Comparison of ENCODE assay signal across 1 cellular context in the genomic region with DNA sequence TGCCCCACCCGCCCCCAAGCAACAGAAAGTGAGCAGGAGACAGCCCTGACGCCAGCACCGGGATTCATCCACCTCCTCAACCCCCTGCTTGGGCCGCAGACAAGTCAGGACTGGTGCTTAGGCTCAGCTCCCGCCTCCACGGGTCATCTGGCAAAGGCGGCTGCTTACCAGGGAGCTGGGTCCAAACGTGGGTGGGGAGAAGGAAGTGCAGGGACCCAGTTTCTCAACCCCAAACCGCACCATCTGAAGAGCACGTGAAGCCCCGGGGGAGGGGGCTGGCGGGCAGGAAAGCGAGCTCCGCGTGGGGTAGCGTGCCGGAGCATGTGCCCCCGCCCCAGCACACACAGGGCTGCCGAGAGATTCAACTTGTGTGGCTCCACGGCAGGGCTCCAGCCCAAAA.
TF ChIP-seq lines count a peak whose summit lies in the region.

No MANE protein-coding gene starts in this region.

TF ChIP-seq in HepG2, 621 proteins besides CTCF, POLR2A, EP300 and RAD21 (continued from another document):
- TF ChIP-seq, protein P1, sequence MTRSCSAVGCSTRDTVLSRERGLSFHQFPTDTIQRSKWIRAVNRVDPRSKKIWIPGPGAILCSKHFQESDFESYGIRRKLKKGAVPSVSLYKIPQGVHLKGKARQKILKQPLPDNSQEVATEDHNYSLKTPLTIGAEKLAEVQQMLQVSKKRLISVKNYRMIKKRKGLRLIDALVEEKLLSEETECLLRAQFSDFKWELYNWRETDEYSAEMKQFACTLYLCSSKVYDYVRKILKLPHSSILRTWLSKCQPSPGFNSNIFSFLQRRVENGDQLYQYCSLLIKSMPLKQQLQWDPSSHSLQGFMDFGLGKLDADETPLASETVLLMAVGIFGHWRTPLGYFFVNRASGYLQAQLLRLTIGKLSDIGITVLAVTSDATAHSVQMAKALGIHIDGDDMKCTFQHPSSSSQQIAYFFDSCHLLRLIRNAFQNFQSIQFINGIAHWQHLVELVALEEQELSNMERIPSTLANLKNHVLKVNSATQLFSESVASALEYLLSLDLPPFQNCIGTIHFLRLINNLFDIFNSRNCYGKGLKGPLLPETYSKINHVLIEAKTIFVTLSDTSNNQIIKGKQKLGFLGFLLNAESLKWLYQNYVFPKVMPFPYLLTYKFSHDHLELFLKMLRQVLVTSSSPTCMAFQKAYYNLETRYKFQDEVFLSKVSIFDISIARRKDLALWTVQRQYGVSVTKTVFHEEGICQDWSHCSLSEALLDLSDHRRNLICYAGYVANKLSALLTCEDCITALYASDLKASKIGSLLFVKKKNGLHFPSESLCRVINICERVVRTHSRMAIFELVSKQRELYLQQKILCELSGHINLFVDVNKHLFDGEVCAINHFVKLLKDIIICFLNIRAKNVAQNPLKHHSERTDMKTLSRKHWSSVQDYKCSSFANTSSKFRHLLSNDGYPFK (CRISPR knock-in tag; IDR thresholded peaks at IDR 0.05; ENCODE audit: borderline replicate concordance), result no peak
- TF ChIP-seq MZF1 (CRISPR knock-in tag; IDR thresholded peaks at IDR 0.05; ENCODE audit: borderline replicate concordance) (no peak), PCBP1 (IDR thresholded peaks at IDR 0.05; ENCODE audit: borderline replicate concordance, low read depth, low read length) (0 out of 2 replicates have a peak, but pooled peaks have one; percentile 31), ZNF225 (CRISPR knock-in tag; IDR thresholded peaks at IDR 0.05) (0 out of 2 replicates have a peak, but pooled peaks have one; percentile 53), GPBP1L1 (CRISPR knock-in tag; IDR thresholded peaks at IDR 0.05) (no peak), NFIC (IDR thresholded peaks at IDR 0.05; ENCODE audit: low read length) (no peak), KLF6 (CRISPR knock-in tag; IDR thresholded peaks at IDR 0.05) (no peak), MIXL1 (CRISPR knock-in tag; IDR thresholded peaks at IDR 0.05) (no peak)
